9 cellular contexts compared by ENCODE assay signal in the genomic region with DNA sequence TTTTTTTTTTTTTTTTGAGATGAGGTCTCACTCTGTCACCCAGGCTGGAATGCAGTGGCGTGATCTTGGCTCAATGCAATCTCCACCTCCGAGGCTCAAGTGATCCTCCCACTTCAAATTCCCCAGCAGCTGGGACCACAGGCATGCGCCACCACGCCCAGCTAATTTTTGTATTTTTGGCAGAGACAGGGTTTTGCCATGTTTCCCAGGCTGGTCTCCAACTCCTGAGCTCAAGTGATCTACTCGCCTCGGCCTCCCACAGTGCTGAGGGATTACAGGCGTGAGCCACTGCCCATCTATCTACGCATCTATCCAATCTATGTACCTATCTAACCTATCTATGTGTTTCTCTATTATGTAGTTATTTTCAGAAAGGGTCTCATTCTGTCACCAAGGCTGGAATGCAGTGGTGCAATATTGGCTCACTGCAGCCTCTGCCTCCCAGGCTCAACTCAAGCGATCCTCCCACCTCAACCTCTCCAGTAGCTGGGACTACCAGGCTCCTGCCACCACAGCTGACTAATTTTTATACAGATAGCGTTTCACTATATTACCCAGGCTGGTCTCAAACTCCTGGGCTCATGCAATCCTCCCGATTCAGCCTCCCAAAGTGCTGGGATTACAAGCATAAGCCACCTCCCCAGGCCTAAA. TPM values are rescaled to one million over a fixed set of nuclear protein-coding genes. Genes with fewer than 3 reads are reported as not detected.
DNase-seq lines count a peak whose midpoint lies in the region; ATAC-seq and TF ChIP-seq lines count a peak whose summit lies in the region.
"Had no signal": no experiment of that assay in that cellular context is flagged by ENCODE, and none has a peak within 500 bp of the region (broad histone marks: within the 10 kb centered on the region; RNA-seq: fewer than 3 reads in every experiment).

No MANE protein-coding gene starts in this region.

- no peak overlapping the region for H3K4me3 ChIP-seq in BJ (ENCODE audit: low read depth, low read length)
- H3K4me3 ChIP-seq in CD8-positive, alpha-beta memory T cell (ENCODE audit: low read length): no peak overlapping the region

- peak overlapping the region in 2 of 7 donors; percentile 33 to 34 for H3K4me3 Mint-ChIP-seq in CD8-positive, alpha-beta memory T cell

- H3K4me1 Mint-ChIP-seq in CD8-positive, alpha-beta memory T cell: peaks cover 35 to 78% (median 60%) of the 10 kb centered on the region in 3 donors

- POLR2A ChIA-PET in BJ (lab: Charles Lee): interaction anchor here (0.6 to 0.7 kb wide), 3 partner anchors 13 to 452 kb away, joined by 3 to 16 read pairs (median 3); no protein-coding TSS in a partner anchor
- POLR2A ChIA-PET in CD8-positive, alpha-beta memory T cell (lab: Charles Lee): no interaction called here

- H3K9me3 Mint-ChIP-seq in CD8-positive, alpha-beta memory T cell: no peaks in the 10 kb centered on the region

- peak overlapping the region in 4 of 8 donors; percentile 38 to 87 (median 71) for H3K27ac Mint-ChIP-seq in CD8-positive, alpha-beta memory T cell

- H3K27me3 ChIP-seq in BJ (ENCODE audit: control insufficient read depth, insufficient read depth, low read length): no peaks in the 10 kb centered on the region
- H3K27me3 ChIP-seq in CD8-positive, alpha-beta memory T cell (ENCODE audit: insufficient read depth, low read length, poor library complexity, severe bottlenecking): no peaks in the 10 kb centered on the region

- peak; percentile 85 for DNase-seq in BJ (ENCODE audit: low read depth)
- peak; percentile 73 for DNase-seq in M059J (ENCODE audit: low read depth)
- peak; percentile 21 for DNase-seq in cerebellar cortex (ENCODE audit: low spot score)
- peak; percentile 14 for DNase-seq in mucosa of gallbladder (ENCODE audit: low spot score)
- no peak for DNase-seq in CD8-positive, alpha-beta memory T cell
- DNase-seq: NCI-H1436 treated with DMSO at 0.1 percent for 48 hours had no signal

- H3K36me3 ChIP-seq in BJ (ENCODE audit: control insufficient read depth, insufficient read depth, low read length): peaks cover 2% of the 10 kb centered on the region
- peaks cover 14% of the 10 kb centered on the region for H3K36me3 ChIP-seq in CD8-positive, alpha-beta memory T cell (ENCODE audit: insufficient read depth, low read length)

- TF ChIP-seq CTCF in BJ (IDR thresholded peaks at IDR 0.05; ENCODE audit: insufficient read depth, low read depth, low read length): no peak

- peaks cover 14% of the 10 kb centered on the region for H3K4me1 ChIP-seq in CD8-positive, alpha-beta memory T cell (ENCODE audit: insufficient read depth, low read length)

- peaks cover 0 to under 1% of the 10 kb centered on the region in 2 donors for H3K27me3 Mint-ChIP-seq in CD8-positive, alpha-beta memory T cell

- no peaks in the 10 kb centered on the region for H3K9me3 ChIP-seq in CD8-positive, alpha-beta memory T cell (ENCODE audit: low read length)

- H3K36me3 Mint-ChIP-seq in CD8-positive, alpha-beta memory T cell: peaks cover 2 to 28% (median 7%) of the 10 kb centered on the region in 3 donors

- H3K27ac ChIP-seq in CD8-positive, alpha-beta memory T cell (ENCODE audit: low read depth, low read length): no peak overlapping the region

- ATAC-seq in GM21825 (IDR thresholded peaks at IDR 0.05; ENCODE audit: unreplicated experiment) (no peak), GM18870 (IDR thresholded peaks at IDR 0.05; ENCODE audit: unreplicated experiment) (no peak), GM19395 (IDR thresholded peaks at IDR 0.05; ENCODE audit: unreplicated experiment) (no peak)

- CTCF ChIA-PET in BJ (lab: Yijun Ruan, JAX): no interaction called here
- CTCF ChIA-PET in CD8-positive, alpha-beta memory T cell (lab: Charles Lee): interaction anchor here (1.3 kb wide), 1 partner anchor 31 kb away, joined by 3 read pairs; no protein-coding TSS in a partner anchor

RNA-seq across cellular contexts. Expression of a gene that starts 20.2 kb away (rescaled TPM):
- polyA plus RNA-seq in BJ (2011; rRNA removed): 503 and 751 TPM in 2 replicates
- 83.4 and 121 TPM in 2 replicates for polyA minus RNA-seq in BJ (2011; rRNA and poly(A)+ RNA removed)
- total RNA-seq in M059J (2014; rRNA removed; shearing (Covaris generic)): 169 and 207 TPM in 2 replicates
- 296 TPM for total RNA-seq in mucosa of gallbladder
- total RNA-seq in CD8-positive, alpha-beta memory T cell: 100 to 1,000 TPM; 223 to 231 TPM
- 140 TPM for polyA plus RNA-seq in CD8-positive, alpha-beta memory T cell

RNA-seq across cellular contexts. Expression of a gene that starts 33.4 kb away (rescaled TPM):
- 549 and 615 TPM in 2 replicates for polyA plus RNA-seq in BJ (2011; rRNA removed)
- polyA minus RNA-seq in BJ (2011; rRNA and poly(A)+ RNA removed): 619 and 769 TPM in 2 replicates
- total RNA-seq in M059J (2014; rRNA removed; shearing (Covaris generic)): 398 and 500 TPM in 2 replicates
- 386 TPM for total RNA-seq in mucosa of gallbladder
- 100 to 1,000 TPM; 478 to 506 TPM for total RNA-seq in CD8-positive, alpha-beta memory T cell
- polyA plus RNA-seq in CD8-positive, alpha-beta memory T cell: 678 TPM

RNA-seq across cellular contexts. Expression of a gene that starts 33.8 kb away (rescaled TPM):
- polyA plus RNA-seq in BJ (2011; rRNA removed): 43.3 and 57.2 TPM in 2 replicates
- 16.7 and 20.2 TPM in 2 replicates for polyA minus RNA-seq in BJ (2011; rRNA and poly(A)+ RNA removed)
- total RNA-seq in M059J (2014; rRNA removed; shearing (Covaris generic)): 22.4 and 27.3 TPM in 2 replicates
- 57.6 TPM for total RNA-seq in mucosa of gallbladder
- total RNA-seq in CD8-positive, alpha-beta memory T cell: 10 to 100 TPM; 21.3 to 23.2 TPM
- 38.4 TPM for polyA plus RNA-seq in CD8-positive, alpha-beta memory T cell

RNA-seq across cellular contexts. Expression of a gene that starts 38.5 kb away (rescaled TPM):
- polyA plus RNA-seq in BJ (2011; rRNA removed): 63.5 and 72.7 TPM in 2 replicates
- polyA minus RNA-seq in BJ (2011; rRNA and poly(A)+ RNA removed): 52.5 and 68.4 TPM in 2 replicates
- total RNA-seq in M059J (2014; rRNA removed; shearing (Covaris generic)): 11.1 and 13.9 TPM in 2 replicates
- total RNA-seq in mucosa of gallbladder: 60.5 TPM
- total RNA-seq in CD8-positive, alpha-beta memory T cell: 10 to 100 TPM; 72.6 to 73.0 TPM
- 69.9 TPM for polyA plus RNA-seq in CD8-positive, alpha-beta memory T cell

RNA-seq across cellular contexts. Expression of a gene that starts 43.9 kb away (rescaled TPM):
- 6.3 and 9.1 TPM in 2 replicates for polyA plus RNA-seq in BJ (2011; rRNA removed)
- 0.93 and 2.9 TPM in 2 replicates for polyA minus RNA-seq in BJ (2011; rRNA and poly(A)+ RNA removed)
- 0.12 and 0.32 TPM in 2 replicates for total RNA-seq in M059J (2014; rRNA removed; shearing (Covaris generic))
- total RNA-seq in mucosa of gallbladder: 20.7 TPM
- 1 to 10 TPM; 1.3 to 1.6 TPM for total RNA-seq in CD8-positive, alpha-beta memory T cell
- 0.62 TPM for polyA plus RNA-seq in CD8-positive, alpha-beta memory T cell

Comparison
In these comparisons a context has a peak if more than half of its experiments do, and no peak if none do; other contexts are left out.
1. DNase-seq: peak in BJ (single experiment), M059J (single experiment), cerebellar cortex (single experiment) and mucosa of gallbladder (single experiment); none in CD8-positive, alpha-beta memory T cell (0 of 5).